In genomic region chr15:82611348-82611747, GRCh38 we compare ENCODE assay signal across 38 cellular contexts. TPM values are rescaled to one million over a fixed set of nuclear protein-coding genes. Genes with fewer than 3 reads are reported as not detected.
"Had no signal": no experiment of that assay in that cellular context is flagged by ENCODE, and none has a peak within 500 bp of the region (broad histone marks: within the 10 kb centered on the region; RNA-seq: fewer than 3 reads in every experiment).

No MANE protein-coding gene starts in this region.

- H3K27me3 Mint-ChIP-seq: activated naive CD8-positive, alpha-beta T cell; activated naive CD8-positive, alpha-beta T cell treated with anti-CD3 and anti-CD28 coated beads, Interleukin-2, amount 10 ng/mL, durations not matched to agents 7 days and 5 days had no signal

- DNase-seq: activated CD4-positive, alpha-beta memory T cell treated with anti-CD3 and anti-CD28 coated beads, Interleukin-2, amount 10 ng/mL, durations not matched to agents 7 days and 5 days; activated CD4-positive, alpha-beta T cell treated with anti-CD3 and anti-CD28 coated beads for 1 hour; activated CD4-positive, alpha-beta T cell treated with anti-CD3 and anti-CD28 coated beads for 36 hours; activated CD4-positive, alpha-beta T cell treated with anti-CD3 and anti-CD28 coated beads for 48 hours; activated CD4-positive, alpha-beta T cell treated with anti-CD3 and anti-CD28 coated beads, Interleukin-2, amount 10 ng/mL, durations not matched to agents 7 days and 5 days; activated CD4-positive, alpha-beta T cell treated with anti-CD3 and anti-CD28 coated beads, Interleukin-2, amount 50 U/mL, for 48 hours; activated CD4-positive, CD25-positive, alpha-beta regulatory T cell; activated CD8-positive, alpha-beta memory T cell treated with anti-CD3 and anti-CD28 coated beads for 24 hours; activated CD8-positive, alpha-beta memory T cell treated with anti-CD3 and anti-CD28 coated beads, Interleukin-2, amount 10 ng/mL, durations not matched to agents 7 days and 5 days; activated CD8-positive, alpha-beta memory T cell treated with anti-CD3 and anti-CD28 coated beads, Interleukin-2, amount 50 U/mL, for 48 hours; activated CD8-positive, alpha-beta T cell treated with anti-CD3 and anti-CD28 coated beads, Interleukin-2, amount 10 ng/mL, durations not matched to agents 7 days and 5 days; activated effector memory CD4-positive, alpha-beta T cell treated with Interleukin-2 at 50 U/mL for 16 hours; activated gamma-delta T cell; activated naive CD4-positive, alpha-beta T cell treated with anti-CD3 and anti-CD28 coated beads, Interleukin-2, amount 10 ng/mL, durations not matched to agents 7 days and 5 days; activated naive CD4-positive, alpha-beta T cell treated with Interleukin-2 at 50 U/mL for 16 hours; activated naive CD8-positive, alpha-beta T cell treated with anti-CD3 and anti-CD28 coated beads, Interleukin-2, amount 10 ng/mL, durations not matched to agents 7 days and 5 days; activated naive CD8-positive, alpha-beta T cell treated with anti-CD3 and anti-CD28 coated beads, Interleukin-2, amount 50 U/mL, for 24 hours; activated T-cell treated with anti-CD3 and anti-CD28 coated beads, Interleukin-2, amount 50 U/mL, for 4 hours; amygdala; anterior cingulate cortex; caudate nucleus; cerebellar nuclear complex; T-helper 1 cell; T-helper 2 cell; T-helper 9 cell had no signal

- H3K9me3 ChIP-seq: ascending aorta had no signal

- H3K4me3 Mint-ChIP-seq: activated CD4-positive, alpha-beta memory T cell treated with anti-CD3 and anti-CD28 coated beads, Interleukin-2, amount 10 ng/mL, durations not matched to agents 7 days and 5 days; activated CD4-positive, alpha-beta T cell treated with anti-CD3 and anti-CD28 coated beads for 36 hours; activated CD4-positive, alpha-beta T cell treated with anti-CD3 and anti-CD28 coated beads, Interleukin-2, amount 10 ng/mL, durations not matched to agents 7 days and 5 days; activated CD8-positive, alpha-beta memory T cell treated with anti-CD3 and anti-CD28 coated beads, Interleukin-2, amount 10 ng/mL, durations not matched to agents 7 days and 5 days; activated CD8-positive, alpha-beta T cell treated with anti-CD3 and anti-CD28 coated beads, Interleukin-2, amount 10 ng/mL, durations not matched to agents 7 days and 5 days; activated naive CD4-positive, alpha-beta T cell treated with anti-CD3 and anti-CD28 coated beads, Interleukin-2, amount 10 ng/mL, durations not matched to agents 7 days and 5 days; activated naive CD4-positive, alpha-beta T cell treated with anti-CD3 and anti-CD28 coated beads, Interleukin-2, amount 50 U/mL, for 24 hours; activated naive CD8-positive, alpha-beta T cell; activated naive CD8-positive, alpha-beta T cell treated with anti-CD3 and anti-CD28 coated beads, Interleukin-2, amount 10 ng/mL, durations not matched to agents 7 days and 5 days; activated naive CD8-positive, alpha-beta T cell treated with anti-CD3 and anti-CD28 coated beads, Interleukin-2, amount 50 U/mL, for 24 hours; activated T-cell treated with anti-CD3 and anti-CD28 coated beads, Interleukin-2, amount 50 U/mL, for 4 hours; brain; central memory CD8-positive, alpha-beta T cell; T-helper 1 cell treated with Interleukin-12 subunit alpha and Interleukin-12 subunit beta and Interleukin-4 antibody, amounts not matched to agents 30 μg/mL and 1 μg/mL, for 36 hours; T-helper 2 cell treated with Interferon-gamma antibody and Interleukin-4, amounts not matched to agents 5 μg/mL and 100 μg/mL, for 36 hours had no signal

- H3K4me3 ChIP-seq: ascending aorta, cardiac muscle cell had no signal

- H3K9me3 Mint-ChIP-seq: activated CD4-positive, alpha-beta memory T cell treated with anti-CD3 and anti-CD28 coated beads, Interleukin-2, amount 10 ng/mL, durations not matched to agents 7 days and 5 days; activated CD4-positive, alpha-beta T cell treated with anti-CD3 and anti-CD28 coated beads, Interleukin-2, amount 10 ng/mL, durations not matched to agents 7 days and 5 days; activated naive CD4-positive, alpha-beta T cell treated with anti-CD3 and anti-CD28 coated beads, Interleukin-2, amount 10 ng/mL, durations not matched to agents 7 days and 5 days; activated naive CD4-positive, alpha-beta T cell treated with anti-CD3 and anti-CD28 coated beads, Interleukin-2, amount 50 U/mL, for 24 hours; activated naive CD8-positive, alpha-beta T cell treated with anti-CD3 and anti-CD28 coated beads, Interleukin-2, amount 10 ng/mL, durations not matched to agents 7 days and 5 days; activated naive CD8-positive, alpha-beta T cell treated with anti-CD3 and anti-CD28 coated beads, Interleukin-2, amount 50 U/mL, for 24 hours; activated T-cell treated with anti-CD3 and anti-CD28 coated beads, Interleukin-2, amount 50 U/mL, for 4 hours; activated T-helper 2 cell treated with anti-CD3 and anti-CD28 coated beads, Interferon-gamma antibody, Interleukin-2, Interleukin-4, amounts not matched to agents 10 μg/mL and 5 μg/mL and 100 μg/mL, durations not matched to agents 14 hours and 24 hours and 36 hours; brain; central memory CD8-positive, alpha-beta T cell; T-helper 1 cell treated with Interleukin-12 subunit alpha and Interleukin-12 subunit beta and Interleukin-4 antibody, amounts not matched to agents 30 μg/mL and 1 μg/mL, for 36 hours; T-helper 2 cell treated with Interferon-gamma antibody and Interleukin-4, amounts not matched to agents 5 μg/mL and 100 μg/mL, for 36 hours had no signal

- H3K27ac Mint-ChIP-seq: activated CD4-positive, alpha-beta memory T cell treated with anti-CD3 and anti-CD28 coated beads, Interleukin-2, amount 10 ng/mL, durations not matched to agents 7 days and 5 days; activated CD4-positive, alpha-beta T cell treated with anti-CD3 and anti-CD28 coated beads for 36 hours; activated CD4-positive, alpha-beta T cell treated with anti-CD3 and anti-CD28 coated beads, Interleukin-2, amount 10 ng/mL, durations not matched to agents 7 days and 5 days; activated CD8-positive, alpha-beta memory T cell treated with anti-CD3 and anti-CD28 coated beads, Interleukin-2, amount 10 ng/mL, durations not matched to agents 7 days and 5 days; activated CD8-positive, alpha-beta T cell treated with anti-CD3 and anti-CD28 coated beads, Interleukin-2, amount 10 ng/mL, durations not matched to agents 7 days and 5 days; activated naive CD4-positive, alpha-beta T cell treated with anti-CD3 and anti-CD28 coated beads, Interleukin-2, amount 10 ng/mL, durations not matched to agents 7 days and 5 days; activated naive CD4-positive, alpha-beta T cell treated with anti-CD3 and anti-CD28 coated beads, Interleukin-2, amount 50 U/mL, for 24 hours; activated naive CD8-positive, alpha-beta T cell; activated naive CD8-positive, alpha-beta T cell treated with anti-CD3 and anti-CD28 coated beads, Interleukin-2, amount 10 ng/mL, durations not matched to agents 7 days and 5 days; activated naive CD8-positive, alpha-beta T cell treated with anti-CD3 and anti-CD28 coated beads, Interleukin-2, amount 50 U/mL, for 24 hours; activated T-helper 2 cell treated with anti-CD3 and anti-CD28 coated beads, Interferon-gamma antibody, Interleukin-2, Interleukin-4, amounts not matched to agents 10 μg/mL and 5 μg/mL and 100 μg/mL, durations not matched to agents 14 hours and 24 hours and 36 hours; brain; T-helper 1 cell treated with Interleukin-12 subunit alpha and Interleukin-12 subunit beta and Interleukin-4 antibody, amounts not matched to agents 30 μg/mL and 1 μg/mL, for 36 hours; T-helper 2 cell treated with Interferon-gamma antibody and Interleukin-4, amounts not matched to agents 5 μg/mL and 100 μg/mL, for 36 hours had no signal

- H3K27me3 ChIP-seq: ascending aorta had no signal

- H3K27ac ChIP-seq: ascending aorta, cardiac muscle cell, VCaP had no signal

- H3K36me3 Mint-ChIP-seq: activated CD8-positive, alpha-beta memory T cell treated with anti-CD3 and anti-CD28 coated beads, Interleukin-2, amount 10 ng/mL, durations not matched to agents 7 days and 5 days; activated naive CD4-positive, alpha-beta T cell treated with anti-CD3 and anti-CD28 coated beads, Interleukin-2, amount 10 ng/mL, durations not matched to agents 7 days and 5 days; activated naive CD4-positive, alpha-beta T cell treated with anti-CD3 and anti-CD28 coated beads, Interleukin-2, amount 50 U/mL, for 24 hours; activated naive CD8-positive, alpha-beta T cell treated with anti-CD3 and anti-CD28 coated beads, Interleukin-2, amount 10 ng/mL, durations not matched to agents 7 days and 5 days; brain had no signal

- FAIRE-seq: bronchial epithelial cell, TTC549 had no signal

- H3K4me1 Mint-ChIP-seq: activated CD4-positive, alpha-beta memory T cell treated with anti-CD3 and anti-CD28 coated beads, Interleukin-2, amount 10 ng/mL, durations not matched to agents 7 days and 5 days; activated CD4-positive, alpha-beta T cell treated with anti-CD3 and anti-CD28 coated beads for 36 hours; activated CD4-positive, alpha-beta T cell treated with anti-CD3 and anti-CD28 coated beads, Interleukin-2, amount 10 ng/mL, durations not matched to agents 7 days and 5 days; activated CD8-positive, alpha-beta memory T cell treated with anti-CD3 and anti-CD28 coated beads, Interleukin-2, amount 10 ng/mL, durations not matched to agents 7 days and 5 days; activated naive CD4-positive, alpha-beta T cell treated with anti-CD3 and anti-CD28 coated beads, Interleukin-2, amount 10 ng/mL, durations not matched to agents 7 days and 5 days; activated naive CD4-positive, alpha-beta T cell treated with anti-CD3 and anti-CD28 coated beads, Interleukin-2, amount 50 U/mL, for 24 hours; activated naive CD8-positive, alpha-beta T cell treated with anti-CD3 and anti-CD28 coated beads, Interleukin-2, amount 10 ng/mL, durations not matched to agents 7 days and 5 days; activated naive CD8-positive, alpha-beta T cell treated with anti-CD3 and anti-CD28 coated beads, Interleukin-2, amount 50 U/mL, for 24 hours; brain; central memory CD8-positive, alpha-beta T cell had no signal

- ATAC-seq: activated CD4-positive, alpha-beta T cell treated with anti-CD3 and anti-CD28 coated beads for 36 hours; activated CD4-positive, CD25-positive, alpha-beta regulatory T cell treated with anti-CD3 and anti-CD28 coated beads, Interleukin-2, amount 50 U/mL, for 24 hours; activated CD8-positive, alpha-beta memory T cell treated with anti-CD3 and anti-CD28 coated beads, Interleukin-2, amount 10 ng/mL, durations not matched to agents 7 days and 5 days; activated CD8-positive, alpha-beta T cell treated with anti-CD3 and anti-CD28 coated beads, Interleukin-2, amount 10 ng/mL, durations not matched to agents 7 days and 5 days; activated naive CD8-positive, alpha-beta T cell treated with anti-CD3 and anti-CD28 coated beads, Interleukin-2, amount 50 U/mL, for 24 hours; activated T-cell treated with anti-CD3 and anti-CD28 coated beads, Interleukin-2, amount 50 U/mL, for 4 hours had no signal

- H3K36me3 ChIP-seq: ascending aorta, cardiac muscle cell had no signal

RNA-seq across cellular contexts. Expression of gene CPEB1, which starts 35.8 kb away (rescaled TPM):
- total RNA-seq: activated CD4-positive, alpha-beta memory T cell treated with anti-CD3 and anti-CD28 coated beads, Interleukin-2, amount 10 ng/mL, durations not matched to agents 7 days and 5 days; activated CD4-positive, alpha-beta T cell treated with anti-CD3 and anti-CD28 coated beads, Interleukin-2, amount 10 ng/mL, durations not matched to agents 7 days and 5 days; activated CD8-positive, alpha-beta memory T cell treated with anti-CD3 and anti-CD28 coated beads, Interleukin-2, amount 10 ng/mL, durations not matched to agents 7 days and 5 days; activated T-helper 2 cell treated with anti-CD3 and anti-CD28 coated beads, Interferon-gamma antibody, Interleukin-2, Interleukin-4, amounts not matched to agents 10 μg/mL and 5 μg/mL and 100 μg/mL, durations not matched to agents 14 hours and 24 hours and 36 hours had no signal
